Comparison of ENCODE assay signal across 19 cellular contexts in the genomic region with DNA sequence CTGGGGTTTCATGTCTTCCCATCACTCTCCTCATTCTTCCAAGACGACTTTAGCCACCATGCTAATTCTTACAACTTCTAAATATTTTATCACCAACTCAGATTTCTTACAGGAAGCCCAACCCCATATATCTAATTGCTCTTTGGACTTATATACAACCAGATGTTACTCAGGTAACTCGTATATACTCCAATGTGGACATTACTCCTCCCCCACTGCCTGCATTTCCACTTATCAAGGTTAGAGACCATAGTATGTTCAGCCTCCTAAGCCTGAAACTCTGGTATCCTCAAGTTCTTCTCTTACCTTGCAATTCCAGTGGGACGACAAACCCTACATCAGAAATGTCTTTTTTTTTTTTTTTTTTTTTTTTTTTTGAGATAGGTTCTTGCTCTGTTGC. TPM values are rescaled to one million over a fixed set of nuclear protein-coding genes. Genes with fewer than 3 reads are reported as not detected.
A peak's percentile ranks its signal among the peaks of the same experiment; 100 is the strongest.
DNase-seq lines count a peak whose midpoint lies in the region; ATAC-seq, FAIRE-seq and TF ChIP-seq lines count a peak whose summit lies in the region.
"Had no signal": no experiment of that assay in that cellular context is flagged by ENCODE, and none has a peak within 500 bp of the region (broad histone marks: within the 10 kb centered on the region; RNA-seq: fewer than 3 reads in every experiment).

No MANE protein-coding gene starts in this region.

- ATAC-seq in HCT116 (no peak), WTC11 (no peak)

- H3K4me1 ChIP-seq in HCT116 (ENCODE audit: control insufficient read depth in 1 of 2, insufficient read depth in 2 of 2, low read length in 2 of 2) (peaks cover 28 to 62% of the 10 kb centered on the region in 2 experiments), mucosa of stomach (ENCODE audit: control insufficient read depth, insufficient read depth, low read length) (peaks cover 28% of the 10 kb centered on the region), stomach (peaks cover 6 to 29% (median 17%) of the 10 kb centered on the region in 4 donors)

- no peak overlapping the region for H3K4me3 ChIP-seq in HCT116 (replicated peaks in 1 of 2; ENCODE audit: low read depth in 1 of 2, low read length in 2 of 2)
- no peak overlapping the region for H3K4me3 ChIP-seq in mucosa of stomach (ENCODE audit: low read length)
- no peak overlapping the region for H3K4me3 ChIP-seq in stomach
- H3K4me3 ChIP-seq: PC-9 had no signal

- H3K27me3 Mint-ChIP-seq in WTC11 (ENCODE audit: low read depth): peaks cover 7% of the 10 kb centered on the region

- DNase-seq in HCT116 (ENCODE audit: low read depth, low spot score) (no peak), WTC11 (ENCODE audit: low spot score) (no peak), stomach (no peak), SIG-M5 treated with dmso at 0.1 percent for 504 hours (lab: John Stamatoyannopoulos, UW; ENCODE audit: unreplicated experiment) (no peak), frontal cortex (ENCODE audit: low spot score in 2 of 2) (no peak), 8988T (no peak)
- DNase-seq: AML-193, Karpas-422, NCI-H1048, NCI-H1436, NCI-H1930, NCI-H226, NCI-H524 treated with DMSO at 0.1 percent for 48 hours, PC-9, SIG-M5 had no signal

- RAD21 ChIA-PET in HCT116 (lab: Charles Lee; ENCODE audit: low non-redundant PET in 1 of 2, low total read pairs in 2 of 2, uncharacterized antibody in 2 of 2, unreplicated experiment in 2 of 2): no interaction called here

- no peaks in the 10 kb centered on the region for H3K9me3 Mint-ChIP-seq in WTC11

- H3K9ac ChIP-seq in HCT116 (ENCODE audit: low read length): no peak overlapping the region
- peak overlapping the region; percentile 25 for H3K9ac ChIP-seq in mucosa of stomach (ENCODE audit: low read length)

- H2AFZ ChIP-seq in HCT116 (ENCODE audit: low read depth, low read length, poor library complexity, severe bottlenecking): no peak overlapping the region
- H2AFZ ChIP-seq: PC-9 had no signal

- H3K36me3 Mint-ChIP-seq in WTC11: peaks cover 29% of the 10 kb centered on the region

- H3K9me3 ChIP-seq in HCT116 (ENCODE audit: control insufficient read depth in 1 of 2, insufficient read depth in 1 of 2, low read depth in 1 of 2, low read length in 2 of 2) (no peaks in the 10 kb centered on the region), mucosa of stomach (ENCODE audit: control insufficient read depth, low read length) (no peaks in the 10 kb centered on the region), stomach (no peaks in the 10 kb centered on the region)

- intact Hi-C loops in HCT116 (cut with micrococcal nuclease) (no loop called here), stomach (cut with DNase I; ENCODE audit: low total_unique reads) (loop anchor here (10.0 kb wide), 1 partner anchor 138 kb away; the partner anchor contains the start of gene PHACTR4)

- H3K4me2 ChIP-seq in HCT116 (ENCODE audit: low read length): peak overlapping the region; percentile 13; the same call in 1 of the 2 replicates
- H3K4me2 ChIP-seq: PC-9 had no signal

- no peak overlapping the region for H3K4me3 Mint-ChIP-seq in WTC11

- H3K27ac Mint-ChIP-seq in WTC11: peak overlapping the region; percentile 50

- POLR2A ChIA-PET in HCT116 (lab: Charles Lee): interaction anchor here (0.7 kb wide), 2 partner anchors 9 to 412 kb away, joined by 3 to 4 read pairs; no protein-coding TSS in a partner anchor
- POLR2A ChIA-PET in WTC11 (lab: Charles Lee): no interaction called here

- no peak for TF ChIP-seq RAD21 in HCT116 (IDR thresholded peaks at IDR 0.05; ENCODE audit: low read depth)

- H4K20me1 ChIP-seq in HCT116 (ENCODE audit: insufficient read depth): no peaks in the 10 kb centered on the region

- H3K4me1 Mint-ChIP-seq in WTC11: peaks cover 5% of the 10 kb centered on the region

- H3K27me3 ChIP-seq in HCT116 (ENCODE audit: insufficient read depth, low read length) (no peaks in the 10 kb centered on the region), mucosa of stomach (ENCODE audit: control insufficient read depth, insufficient read depth, low read length) (no peaks in the 10 kb centered on the region), stomach (no peaks in the 10 kb centered on the region)

- no TSS peak for BruUV-seq in HCT116 (replicated peaks; lab: Mats Ljungman, UMichigan)

- 34 to 50% (median 40%) methylated on average over 3 of the region's 3 CpGs for WGBS in stomach, 5 donors

- no peak for TF ChIP-seq POLR2A in HCT116 (IDR thresholded peaks at IDR 0.05; ENCODE audit: borderline replicate concordance, extremely low read depth, insufficient read depth, insufficient read length)
- TF ChIP-seq POLR2A in stomach (IDR thresholded peaks at IDR 0.05): no peak

- H3K27ac ChIP-seq in HCT116 (ENCODE audit: low read depth, low read length) (no peak overlapping the region), stomach (peak overlapping the region in 4 of 5 donors; percentile 1 to 78 (median 34))
- H3K27ac ChIP-seq: C4-2B, HL-60 had no signal

- no peak for TF ChIP-seq CTCF in HCT116 (IDR thresholded peaks at IDR 0.05 in 2 of 3, conservative IDR thresholded peaks at IDR 0.05 in 1 of 3; ENCODE audit: borderline replicate concordance in 1 of 3, insufficient read depth in 1 of 3, low read depth in 2 of 3, low read length in 2 of 3)
- TF ChIP-seq CTCF in WTC11 (IDR thresholded peaks at IDR 0.05): no peak
- no peak for TF ChIP-seq CTCF in stomach (IDR thresholded peaks at IDR 0.05)

- CTCF ChIA-PET in HCT116 (lab: Charles Lee): no interaction called here
- CTCF ChIA-PET in WTC11 (lab: Charles Lee): no interaction called here

- FAIRE-seq in frontal cortex (lab: Jason Lieb, UNC): no peak
- FAIRE-seq: G401.6 had no signal

- H3K36me3 ChIP-seq in HCT116 (ENCODE audit: control insufficient read depth in 1 of 2, insufficient read depth in 2 of 2, low read length in 2 of 2) (peaks cover 10 to 25% of the 10 kb centered on the region in 2 experiments), mucosa of stomach (ENCODE audit: control insufficient read depth, insufficient read depth, low read length) (peaks cover 8% of the 10 kb centered on the region), stomach (peaks cover 5 to 29% (median 22%) of the 10 kb centered on the region in 4 donors)

- peaks cover 41% of the 10 kb centered on the region for H3K79me2 ChIP-seq in HCT116 (ENCODE audit: insufficient read depth, low read length)

- no peaks in the 10 kb centered on the region for H3K9me2 ChIP-seq in HCT116 (ENCODE audit: insufficient read depth)

- no peak for TF ChIP-seq EP300 in stomach (IDR thresholded peaks at IDR 0.05)

TF ChIP-seq in HCT116, 20 proteins besides CTCF, POLR2A, EP300 and RAD21 (continues in another document):
- TF ChIP-seq YY1 (IDR thresholded peaks at IDR 0.05; ENCODE audit: extremely low read depth, insufficient replicate concordance, low read depth, low read length) (no peak), EZH2phosphoT487 (IDR thresholded peaks at IDR 0.05; ENCODE audit: borderline replicate concordance) (no peak), CEBPB (IDR thresholded peaks at IDR 0.05; ENCODE audit: low read depth) (no peak), EGR1 (IDR thresholded peaks at IDR 0.05; ENCODE audit: low read depth) (no peak), SIN3A (IDR thresholded peaks at IDR 0.05; ENCODE audit: low read depth) (no peak)
- TF ChIP-seq, protein P1, sequence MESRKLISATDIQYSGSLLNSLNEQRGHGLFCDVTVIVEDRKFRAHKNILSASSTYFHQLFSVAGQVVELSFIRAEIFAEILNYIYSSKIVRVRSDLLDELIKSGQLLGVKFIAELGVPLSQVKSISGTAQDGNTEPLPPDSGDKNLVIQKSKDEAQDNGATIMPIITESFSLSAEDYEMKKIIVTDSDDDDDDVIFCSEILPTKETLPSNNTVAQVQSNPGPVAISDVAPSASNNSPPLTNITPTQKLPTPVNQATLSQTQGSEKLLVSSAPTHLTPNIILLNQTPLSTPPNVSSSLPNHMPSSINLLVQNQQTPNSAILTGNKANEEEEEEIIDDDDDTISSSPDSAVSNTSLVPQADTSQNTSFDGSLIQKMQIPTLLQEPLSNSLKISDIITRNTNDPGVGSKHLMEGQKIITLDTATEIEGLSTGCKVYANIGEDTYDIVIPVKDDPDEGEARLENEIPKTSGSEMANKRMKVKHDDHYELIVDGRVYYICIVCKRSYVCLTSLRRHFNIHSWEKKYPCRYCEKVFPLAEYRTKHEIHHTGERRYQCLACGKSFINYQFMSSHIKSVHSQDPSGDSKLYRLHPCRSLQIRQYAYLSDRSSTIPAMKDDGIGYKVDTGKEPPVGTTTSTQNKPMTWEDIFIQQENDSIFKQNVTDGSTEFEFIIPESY (IDR thresholded peaks at IDR 0.05; ENCODE audit: extremely low read depth, insufficient replicate concordance, low read length): no peak

TF ChIP-seq in WTC11, 78 proteins besides CTCF, POLR2A, EP300 and RAD21 (continues in another document):
- TF ChIP-seq IRF2 (CRISPR knock-in tag; IDR thresholded peaks at IDR 0.05; ENCODE audit: borderline replicate concordance, low read depth) (no peak), JAZF1 (CRISPR knock-in tag; IDR thresholded peaks at IDR 0.05) (no peak), RELA (CRISPR knock-in tag; IDR thresholded peaks at IDR 0.05; ENCODE audit: borderline replicate concordance) (no peak), ZNF232 (CRISPR knock-in tag; IDR thresholded peaks at IDR 0.05) (no peak), CREM (CRISPR knock-in tag; IDR thresholded peaks at IDR 0.05) (no peak)
- TF ChIP-seq, protein P2, sequence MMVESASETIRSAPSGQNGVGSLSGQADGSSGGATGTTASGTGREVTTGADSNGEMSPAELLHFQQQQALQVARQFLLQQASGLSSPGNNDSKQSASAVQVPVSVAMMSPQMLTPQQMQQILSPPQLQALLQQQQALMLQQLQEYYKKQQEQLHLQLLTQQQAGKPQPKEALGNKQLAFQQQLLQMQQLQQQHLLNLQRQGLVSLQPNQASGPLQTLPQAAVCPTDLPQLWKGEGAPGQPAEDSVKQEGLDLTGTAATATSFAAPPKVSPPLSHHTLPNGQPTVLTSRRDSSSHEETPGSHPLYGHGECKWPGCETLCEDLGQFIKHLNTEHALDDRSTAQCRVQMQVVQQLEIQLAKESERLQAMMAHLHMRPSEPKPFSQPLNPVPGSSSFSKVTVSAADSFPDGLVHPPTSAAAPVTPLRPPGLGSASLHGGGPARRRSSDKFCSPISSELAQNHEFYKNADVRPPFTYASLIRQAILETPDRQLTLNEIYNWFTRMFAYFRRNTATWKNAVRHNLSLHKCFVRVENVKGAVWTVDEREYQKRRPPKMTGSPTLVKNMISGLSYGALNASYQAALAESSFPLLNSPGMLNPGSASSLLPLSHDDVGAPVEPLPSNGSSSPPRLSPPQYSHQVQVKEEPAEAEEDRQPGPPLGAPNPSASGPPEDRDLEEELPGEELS (CRISPR knock-in tag; IDR thresholded peaks at IDR 0.05): no peak

RNA-seq across cellular contexts. Expression of gene RCC1, which starts 2.7 kb away (rescaled TPM):
- total RNA-seq in HCT116 (2021; ENCODE audit: unreplicated experiment) (124 TPM), WTC11 (2021) (93.2 to 103 TPM (median 98.2 TPM) in 3 replicates), stomach (100 to 1,000 TPM in 2 of 5 donors, 10 to 100 TPM in 2, 1 to 10 TPM in 1; 6.7 to 116 (median 24.6) TPM), frontal cortex (15.1 TPM)
- 113 and 117 TPM in 2 replicates for polyA plus RNA-seq in HCT116 (2012)
- polyA plus RNA-seq in stomach: 10 to 100 TPM; 24.1 to 25.3 (median 24.3) TPM

RNA-seq across cellular contexts. Expression of gene TRNAU1AP, which starts 49.8 kb away (rescaled TPM):
- total RNA-seq in HCT116 (2021; ENCODE audit: unreplicated experiment) (29.7 TPM), WTC11 (2021) (30.4 to 40.6 TPM (median 34.0 TPM) in 3 replicates), stomach (100 to 1,000 TPM in 1 of 5 donors, 10 to 100 TPM in 3, 1 to 10 TPM in 1; 6.2 to 112 (median 23.1) TPM), frontal cortex (35.1 TPM)
- 21.9 and 25.3 TPM in 2 replicates for polyA plus RNA-seq in HCT116 (2012)
- 10 to 100 TPM; 22.1 to 25.6 (median 23.7) TPM for polyA plus RNA-seq in stomach
